ENCODE assay signal across 1 cellular context in the genomic region with DNA sequence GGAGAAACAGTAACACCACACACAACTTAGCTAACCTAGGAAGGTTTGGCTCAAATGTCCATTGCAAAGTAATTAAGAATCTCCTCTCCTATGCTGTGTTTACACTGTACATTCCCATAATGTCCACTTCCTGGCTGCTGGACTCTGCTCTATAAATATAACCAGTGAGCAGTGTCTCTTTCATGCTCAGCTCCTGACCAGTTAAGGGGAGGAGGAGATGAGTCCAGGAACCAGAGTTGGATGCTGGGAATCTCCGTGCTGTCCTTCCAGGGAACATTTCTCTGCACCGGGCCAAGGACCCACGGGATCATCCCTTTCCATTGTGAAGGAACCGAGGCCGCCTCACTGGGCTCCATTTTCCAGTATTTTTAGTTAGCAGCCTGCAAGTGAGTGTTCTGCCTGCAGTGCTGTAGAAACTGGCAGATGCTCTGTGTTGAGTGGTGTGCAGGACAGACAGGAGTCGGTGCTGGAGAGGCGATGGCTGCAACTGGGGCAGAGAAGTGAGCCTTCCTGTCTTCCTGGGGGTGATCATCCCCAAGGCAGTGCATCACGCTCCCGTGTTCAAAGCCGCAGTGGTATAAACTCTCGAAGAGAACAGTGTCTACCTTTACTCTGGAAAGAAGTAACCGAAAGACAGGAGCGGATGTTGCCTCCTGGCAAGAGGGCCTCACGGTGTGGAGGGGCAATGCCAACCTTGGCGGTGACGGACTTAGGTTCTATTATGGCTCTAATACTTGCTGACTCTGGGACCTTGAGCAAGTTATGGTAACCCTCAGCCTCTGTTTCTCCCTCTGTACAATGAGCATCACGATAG.
A peak's percentile ranks its signal among the peaks of the same experiment; 100 is the strongest.
TF ChIP-seq lines count a peak whose summit lies in the region.

No MANE protein-coding gene starts in this region.

TF ChIP-seq in HepG2, 621 proteins besides CTCF, POLR2A, EP300 and RAD21 (continued from another document and continues in another):
- TF ChIP-seq, protein P1, sequence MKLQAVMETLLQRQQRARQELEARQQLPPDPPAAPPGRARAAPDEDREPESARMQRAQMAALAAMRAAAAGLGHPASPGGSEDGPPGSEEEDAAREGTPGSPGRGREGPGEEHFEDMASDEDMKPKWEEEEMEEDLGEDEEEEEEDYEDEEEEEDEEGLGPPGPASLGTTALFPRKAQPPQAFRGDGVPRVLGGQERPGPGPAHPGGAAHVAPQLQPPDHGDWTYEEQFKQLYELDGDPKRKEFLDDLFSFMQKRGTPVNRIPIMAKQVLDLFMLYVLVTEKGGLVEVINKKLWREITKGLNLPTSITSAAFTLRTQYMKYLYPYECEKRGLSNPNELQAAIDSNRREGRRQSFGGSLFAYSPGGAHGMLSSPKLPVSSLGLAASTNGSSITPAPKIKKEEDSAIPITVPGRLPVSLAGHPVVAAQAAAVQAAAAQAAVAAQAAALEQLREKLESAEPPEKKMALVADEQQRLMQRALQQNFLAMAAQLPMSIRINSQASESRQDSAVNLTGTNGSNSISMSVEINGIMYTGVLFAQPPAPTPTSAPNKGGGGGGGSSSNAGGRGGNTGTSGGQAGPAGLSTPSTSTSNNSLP (IDR thresholded peaks at IDR 0.05; ENCODE audit: low read depth, low read length), result peak; percentile 95
- no peak for TF ChIP-seq SUZ12 (IDR thresholded peaks at IDR 0.05; ENCODE audit: low read depth, low read length)
- TF ChIP-seq POLR2G (IDR thresholded peaks at IDR 0.05; ENCODE audit: low read depth, low read length), result no peak
- TF ChIP-seq ZMYM3 (CRISPR knock-in tag; IDR thresholded peaks at IDR 0.05), result peak; percentile 31; the same call in 1 of the 2 replicates
- no peak for TF ChIP-seq ZNF790 (CRISPR knock-in tag; IDR thresholded peaks at IDR 0.05; ENCODE audit: borderline replicate concordance)
- no peak for TF ChIP-seq SP140L (CRISPR knock-in tag; IDR thresholded peaks at IDR 0.05; ENCODE audit: borderline replicate concordance)
- TF ChIP-seq ELF3 (CRISPR knock-in tag; IDR thresholded peaks at IDR 0.05), result peak; percentile 95
- TF ChIP-seq, protein P2, sequence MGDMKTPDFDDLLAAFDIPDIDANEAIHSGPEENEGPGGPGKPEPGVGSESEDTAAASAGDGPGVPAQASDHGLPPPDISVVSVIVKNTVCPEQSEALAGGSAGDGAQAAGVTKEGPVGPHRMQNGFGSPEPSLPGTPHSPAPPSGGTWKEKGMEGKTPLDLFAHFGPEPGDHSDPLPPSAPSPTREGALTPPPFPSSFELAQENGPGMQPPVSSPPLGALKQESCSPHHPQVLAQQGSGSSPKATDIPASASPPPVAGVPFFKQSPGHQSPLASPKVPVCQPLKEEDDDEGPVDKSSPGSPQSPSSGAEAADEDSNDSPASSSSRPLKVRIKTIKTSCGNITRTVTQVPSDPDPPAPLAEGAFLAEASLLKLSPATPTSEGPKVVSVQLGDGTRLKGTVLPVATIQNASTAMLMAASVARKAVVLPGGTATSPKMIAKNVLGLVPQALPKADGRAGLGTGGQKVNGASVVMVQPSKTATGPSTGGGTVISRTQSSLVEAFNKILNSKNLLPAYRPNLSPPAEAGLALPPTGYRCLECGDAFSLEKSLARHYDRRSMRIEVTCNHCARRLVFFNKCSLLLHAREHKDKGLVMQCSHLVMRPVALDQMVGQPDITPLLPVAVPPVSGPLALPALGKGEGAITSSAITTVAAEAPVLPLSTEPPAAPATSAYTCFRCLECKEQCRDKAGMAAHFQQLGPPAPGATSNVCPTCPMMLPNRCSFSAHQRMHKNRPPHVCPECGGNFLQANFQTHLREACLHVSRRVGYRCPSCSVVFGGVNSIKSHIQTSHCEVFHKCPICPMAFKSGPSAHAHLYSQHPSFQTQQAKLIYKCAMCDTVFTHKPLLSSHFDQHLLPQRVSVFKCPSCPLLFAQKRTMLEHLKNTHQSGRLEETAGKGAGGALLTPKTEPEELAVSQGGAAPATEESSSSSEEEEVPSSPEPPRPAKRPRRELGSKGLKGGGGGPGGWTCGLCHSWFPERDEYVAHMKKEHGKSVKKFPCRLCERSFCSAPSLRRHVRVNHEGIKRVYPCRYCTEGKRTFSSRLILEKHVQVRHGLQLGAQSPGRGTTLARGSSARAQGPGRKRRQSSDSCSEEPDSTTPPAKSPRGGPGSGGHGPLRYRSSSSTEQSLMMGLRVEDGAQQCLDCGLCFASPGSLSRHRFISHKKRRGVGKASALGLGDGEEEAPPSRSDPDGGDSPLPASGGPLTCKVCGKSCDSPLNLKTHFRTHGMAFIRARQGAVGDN (CRISPR knock-in tag; IDR thresholded peaks at IDR 0.05), result peak; percentile 89
- no peak for TF ChIP-seq SMAD1 (CRISPR knock-in tag; IDR thresholded peaks at IDR 0.05; ENCODE audit: borderline replicate concordance, low read depth)
- peak; percentile 45; the same call in 1 of the 2 replicates for TF ChIP-seq ZFX (CRISPR knock-in tag; IDR thresholded peaks at IDR 0.05; ENCODE audit: low read depth)
- peak; percentile 92 for TF ChIP-seq ZKSCAN5 (CRISPR knock-in tag; IDR thresholded peaks at IDR 0.05)
- no peak for TF ChIP-seq ZNF326 (CRISPR knock-in tag; IDR thresholded peaks at IDR 0.05; ENCODE audit: borderline replicate concordance)
- peak; percentile 58; the same call in 1 of the 2 replicates for TF ChIP-seq MIER2 (CRISPR knock-in tag; IDR thresholded peaks at IDR 0.05)
- TF ChIP-seq RFX5 (IDR thresholded peaks at IDR 0.05; ENCODE audit: low read depth, low read length), result no peak
- TF ChIP-seq, protein P3, sequence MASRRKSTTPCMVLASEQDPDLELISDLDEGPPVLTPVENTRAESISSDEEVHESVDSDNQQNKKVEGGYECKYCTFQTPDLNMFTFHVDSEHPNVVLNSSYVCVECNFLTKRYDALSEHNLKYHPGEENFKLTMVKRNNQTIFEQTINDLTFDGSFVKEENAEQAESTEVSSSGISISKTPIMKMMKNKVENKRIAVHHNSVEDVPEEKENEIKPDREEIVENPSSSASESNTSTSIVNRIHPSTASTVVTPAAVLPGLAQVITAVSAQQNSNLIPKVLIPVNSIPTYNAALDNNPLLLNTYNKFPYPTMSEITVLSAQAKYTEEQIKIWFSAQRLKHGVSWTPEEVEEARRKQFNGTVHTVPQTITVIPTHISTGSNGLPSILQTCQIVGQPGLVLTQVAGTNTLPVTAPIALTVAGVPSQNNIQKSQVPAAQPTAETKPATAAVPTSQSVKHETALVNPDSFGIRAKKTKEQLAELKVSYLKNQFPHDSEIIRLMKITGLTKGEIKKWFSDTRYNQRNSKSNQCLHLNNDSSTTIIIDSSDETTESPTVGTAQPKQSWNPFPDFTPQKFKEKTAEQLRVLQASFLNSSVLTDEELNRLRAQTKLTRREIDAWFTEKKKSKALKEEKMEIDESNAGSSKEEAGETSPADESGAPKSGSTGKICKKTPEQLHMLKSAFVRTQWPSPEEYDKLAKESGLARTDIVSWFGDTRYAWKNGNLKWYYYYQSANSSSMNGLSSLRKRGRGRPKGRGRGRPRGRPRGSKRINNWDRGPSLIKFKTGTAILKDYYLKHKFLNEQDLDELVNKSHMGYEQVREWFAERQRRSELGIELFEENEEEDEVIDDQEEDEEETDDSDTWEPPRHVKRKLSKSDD (CRISPR knock-in tag; IDR thresholded peaks at IDR 0.05; ENCODE audit: low read depth), result peak; percentile 62; the same call in 1 of the 2 replicates
- no peak for TF ChIP-seq RARG (CRISPR knock-in tag; IDR thresholded peaks at IDR 0.05; ENCODE audit: low read depth)
- TF ChIP-seq, protein P4, sequence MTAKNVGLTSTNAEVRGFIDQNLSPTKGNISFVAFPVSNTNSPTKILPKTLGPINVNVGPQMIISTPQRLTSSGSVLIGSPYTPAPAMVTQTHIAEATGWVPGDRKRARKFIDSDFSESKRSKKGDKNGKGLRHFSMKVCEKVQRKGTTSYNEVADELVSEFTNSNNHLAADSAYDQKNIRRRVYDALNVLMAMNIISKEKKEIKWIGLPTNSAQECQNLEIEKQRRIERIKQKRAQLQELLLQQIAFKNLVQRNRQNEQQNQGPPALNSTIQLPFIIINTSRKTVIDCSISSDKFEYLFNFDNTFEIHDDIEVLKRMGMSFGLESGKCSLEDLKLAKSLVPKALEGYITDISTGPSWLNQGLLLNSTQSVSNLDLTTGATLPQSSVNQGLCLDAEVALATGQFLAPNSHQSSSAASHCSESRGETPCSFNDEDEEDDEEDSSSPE (CRISPR knock-in tag; IDR thresholded peaks at IDR 0.05), result no peak
- TF ChIP-seq HHEX (CRISPR knock-in tag; IDR thresholded peaks at IDR 0.05), result no peak
- no peak for TF ChIP-seq NFYB (CRISPR knock-in tag; IDR thresholded peaks at IDR 0.05)
- TF ChIP-seq ZNF607 (CRISPR knock-in tag; IDR thresholded peaks at IDR 0.05; ENCODE audit: borderline replicate concordance), result peak; percentile 38; the same call in 1 of the 2 replicates
- TF ChIP-seq ARNT (IDR thresholded peaks at IDR 0.05), result no peak
- TF ChIP-seq, protein P5, sequence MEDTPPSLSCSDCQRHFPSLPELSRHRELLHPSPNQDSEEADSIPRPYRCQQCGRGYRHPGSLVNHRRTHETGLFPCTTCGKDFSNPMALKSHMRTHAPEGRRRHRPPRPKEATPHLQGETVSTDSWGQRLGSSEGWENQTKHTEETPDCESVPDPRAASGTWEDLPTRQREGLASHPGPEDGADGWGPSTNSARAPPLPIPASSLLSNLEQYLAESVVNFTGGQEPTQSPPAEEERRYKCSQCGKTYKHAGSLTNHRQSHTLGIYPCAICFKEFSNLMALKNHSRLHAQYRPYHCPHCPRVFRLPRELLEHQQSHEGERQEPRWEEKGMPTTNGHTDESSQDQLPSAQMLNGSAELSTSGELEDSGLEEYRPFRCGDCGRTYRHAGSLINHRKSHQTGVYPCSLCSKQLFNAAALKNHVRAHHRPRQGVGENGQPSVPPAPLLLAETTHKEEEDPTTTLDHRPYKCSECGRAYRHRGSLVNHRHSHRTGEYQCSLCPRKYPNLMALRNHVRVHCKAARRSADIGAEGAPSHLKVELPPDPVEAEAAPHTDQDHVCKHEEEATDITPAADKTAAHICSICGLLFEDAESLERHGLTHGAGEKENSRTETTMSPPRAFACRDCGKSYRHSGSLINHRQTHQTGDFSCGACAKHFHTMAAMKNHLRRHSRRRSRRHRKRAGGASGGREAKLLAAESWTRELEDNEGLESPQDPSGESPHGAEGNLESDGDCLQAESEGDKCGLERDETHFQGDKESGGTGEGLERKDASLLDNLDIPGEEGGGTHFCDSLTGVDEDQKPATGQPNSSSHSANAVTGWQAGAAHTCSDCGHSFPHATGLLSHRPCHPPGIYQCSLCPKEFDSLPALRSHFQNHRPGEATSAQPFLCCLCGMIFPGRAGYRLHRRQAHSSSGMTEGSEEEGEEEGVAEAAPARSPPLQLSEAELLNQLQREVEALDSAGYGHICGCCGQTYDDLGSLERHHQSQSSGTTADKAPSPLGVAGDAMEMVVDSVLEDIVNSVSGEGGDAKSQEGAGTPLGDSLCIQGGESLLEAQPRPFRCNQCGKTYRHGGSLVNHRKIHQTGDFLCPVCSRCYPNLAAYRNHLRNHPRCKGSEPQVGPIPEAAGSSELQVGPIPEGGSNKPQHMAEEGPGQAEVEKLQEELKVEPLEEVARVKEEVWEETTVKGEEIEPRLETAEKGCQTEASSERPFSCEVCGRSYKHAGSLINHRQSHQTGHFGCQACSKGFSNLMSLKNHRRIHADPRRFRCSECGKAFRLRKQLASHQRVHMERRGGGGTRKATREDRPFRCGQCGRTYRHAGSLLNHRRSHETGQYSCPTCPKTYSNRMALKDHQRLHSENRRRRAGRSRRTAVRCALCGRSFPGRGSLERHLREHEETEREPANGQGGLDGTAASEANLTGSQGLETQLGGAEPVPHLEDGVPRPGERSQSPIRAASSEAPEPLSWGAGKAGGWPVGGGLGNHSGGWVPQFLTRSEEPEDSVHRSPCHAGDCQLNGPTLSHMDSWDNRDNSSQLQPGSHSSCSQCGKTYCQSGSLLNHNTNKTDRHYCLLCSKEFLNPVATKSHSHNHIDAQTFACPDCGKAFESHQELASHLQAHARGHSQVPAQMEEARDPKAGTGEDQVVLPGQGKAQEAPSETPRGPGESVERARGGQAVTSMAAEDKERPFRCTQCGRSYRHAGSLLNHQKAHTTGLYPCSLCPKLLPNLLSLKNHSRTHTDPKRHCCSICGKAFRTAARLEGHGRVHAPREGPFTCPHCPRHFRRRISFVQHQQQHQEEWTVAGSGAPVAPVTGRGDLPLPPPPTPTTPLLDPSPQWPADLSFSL (CRISPR knock-in tag; IDR thresholded peaks at IDR 0.05), result peak; percentile 83
- TF ChIP-seq, protein P6, sequence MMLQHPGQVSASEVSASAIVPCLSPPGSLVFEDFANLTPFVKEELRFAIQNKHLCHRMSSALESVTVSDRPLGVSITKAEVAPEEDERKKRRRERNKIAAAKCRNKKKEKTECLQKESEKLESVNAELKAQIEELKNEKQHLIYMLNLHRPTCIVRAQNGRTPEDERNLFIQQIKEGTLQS (CRISPR knock-in tag; IDR thresholded peaks at IDR 0.05), result no peak
- no peak; the same call in 1 of the 2 replicates for TF ChIP-seq BHLHE40 (IDR thresholded peaks at IDR 0.05; ENCODE audit: low read length)
- TF ChIP-seq, protein P7, sequence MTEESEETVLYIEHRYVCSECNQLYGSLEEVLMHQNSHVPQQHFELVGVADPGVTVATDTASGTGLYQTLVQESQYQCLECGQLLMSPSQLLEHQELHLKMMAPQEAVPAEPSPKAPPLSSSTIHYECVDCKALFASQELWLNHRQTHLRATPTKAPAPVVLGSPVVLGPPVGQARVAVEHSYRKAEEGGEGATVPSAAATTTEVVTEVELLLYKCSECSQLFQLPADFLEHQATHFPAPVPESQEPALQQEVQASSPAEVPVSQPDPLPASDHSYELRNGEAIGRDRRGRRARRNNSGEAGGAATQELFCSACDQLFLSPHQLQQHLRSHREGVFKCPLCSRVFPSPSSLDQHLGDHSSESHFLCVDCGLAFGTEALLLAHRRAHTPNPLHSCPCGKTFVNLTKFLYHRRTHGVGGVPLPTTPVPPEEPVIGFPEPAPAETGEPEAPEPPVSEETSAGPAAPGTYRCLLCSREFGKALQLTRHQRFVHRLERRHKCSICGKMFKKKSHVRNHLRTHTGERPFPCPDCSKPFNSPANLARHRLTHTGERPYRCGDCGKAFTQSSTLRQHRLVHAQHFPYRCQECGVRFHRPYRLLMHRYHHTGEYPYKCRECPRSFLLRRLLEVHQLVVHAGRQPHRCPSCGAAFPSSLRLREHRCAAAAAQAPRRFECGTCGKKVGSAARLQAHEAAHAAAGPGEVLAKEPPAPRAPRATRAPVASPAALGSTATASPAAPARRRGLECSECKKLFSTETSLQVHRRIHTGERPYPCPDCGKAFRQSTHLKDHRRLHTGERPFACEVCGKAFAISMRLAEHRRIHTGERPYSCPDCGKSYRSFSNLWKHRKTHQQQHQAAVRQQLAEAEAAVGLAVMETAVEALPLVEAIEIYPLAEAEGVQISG (CRISPR knock-in tag; IDR thresholded peaks at IDR 0.05), result peak; percentile 59; the same call in 1 of the 2 replicates
- TF ChIP-seq, protein P8, sequence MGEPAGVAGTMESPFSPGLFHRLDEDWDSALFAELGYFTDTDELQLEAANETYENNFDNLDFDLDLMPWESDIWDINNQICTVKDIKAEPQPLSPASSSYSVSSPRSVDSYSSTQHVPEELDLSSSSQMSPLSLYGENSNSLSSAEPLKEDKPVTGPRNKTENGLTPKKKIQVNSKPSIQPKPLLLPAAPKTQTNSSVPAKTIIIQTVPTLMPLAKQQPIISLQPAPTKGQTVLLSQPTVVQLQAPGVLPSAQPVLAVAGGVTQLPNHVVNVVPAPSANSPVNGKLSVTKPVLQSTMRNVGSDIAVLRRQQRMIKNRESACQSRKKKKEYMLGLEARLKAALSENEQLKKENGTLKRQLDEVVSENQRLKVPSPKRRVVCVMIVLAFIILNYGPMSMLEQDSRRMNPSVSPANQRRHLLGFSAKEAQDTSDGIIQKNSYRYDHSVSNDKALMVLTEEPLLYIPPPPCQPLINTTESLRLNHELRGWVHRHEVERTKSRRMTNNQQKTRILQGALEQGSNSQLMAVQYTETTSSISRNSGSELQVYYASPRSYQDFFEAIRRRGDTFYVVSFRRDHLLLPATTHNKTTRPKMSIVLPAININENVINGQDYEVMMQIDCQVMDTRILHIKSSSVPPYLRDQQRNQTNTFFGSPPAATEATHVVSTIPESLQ (CRISPR knock-in tag; conservative IDR thresholded peaks at IDR 0.05), result no peak
- TF ChIP-seq ZNF775 (CRISPR knock-in tag; IDR thresholded peaks at IDR 0.05; ENCODE audit: borderline replicate concordance), result no peak
